Comparison of ENCODE assay signal across 19 cellular contexts in the genomic region with DNA sequence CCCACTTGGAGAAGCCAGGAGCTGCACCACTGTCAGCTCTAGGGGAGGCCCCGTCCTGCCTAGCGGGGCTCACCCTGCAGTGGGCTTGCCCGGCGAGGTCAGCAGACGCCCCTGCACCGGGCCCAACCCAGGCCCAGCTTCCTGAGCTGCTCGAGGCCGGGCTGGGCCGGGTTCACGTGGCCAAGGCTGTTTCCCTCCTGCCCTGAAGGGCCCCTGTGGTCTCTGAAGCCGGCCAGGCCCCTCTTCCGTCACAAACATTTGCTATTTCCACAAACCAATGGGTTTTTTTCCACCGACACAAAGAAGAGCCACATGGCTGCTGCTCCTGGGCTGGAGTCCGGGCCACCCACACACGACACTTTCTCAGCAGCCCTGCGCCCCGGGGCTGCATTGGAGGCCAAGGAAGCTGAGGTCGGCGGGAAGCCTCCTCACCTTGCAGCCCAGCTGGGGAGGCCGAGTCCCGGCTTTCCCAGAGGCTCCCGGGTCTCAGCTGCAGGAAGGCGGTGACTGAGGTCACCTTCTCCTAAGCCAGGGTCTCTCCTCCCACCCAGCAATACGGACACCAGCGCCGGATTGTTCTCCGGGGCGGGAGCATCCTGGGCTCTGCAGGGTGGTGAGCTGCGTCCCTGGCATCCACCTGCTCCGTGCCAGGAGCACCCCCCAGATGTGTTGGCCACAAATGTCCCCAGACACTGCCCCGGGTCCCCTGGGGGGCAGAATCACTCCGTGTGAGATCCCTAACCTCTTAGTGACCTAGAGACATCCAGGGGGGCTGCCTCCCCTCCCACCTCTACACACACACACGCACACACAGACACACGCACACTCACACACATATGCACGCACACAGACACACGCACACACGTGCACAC.
DNase-seq lines count a peak whose midpoint lies in the region; ATAC-seq, FAIRE-seq and TF ChIP-seq lines count a peak whose summit lies in the region.
"Had no signal": no experiment of that assay in that cellular context is flagged by ENCODE, and none has a peak within 500 bp of the region (broad histone marks: within the 10 kb centered on the region; RNA-seq: fewer than 3 reads in every experiment).

No MANE protein-coding gene starts in this region.

- no peak overlapping the region for H3K4me3 ChIP-seq in ascending aorta
- no peak overlapping the region for H3K4me3 ChIP-seq in kidney (ENCODE audit: low read length in 2 of 2)
- H3K4me3 ChIP-seq in spleen, result no peak overlapping the region
- H3K4me3 ChIP-seq: MG63, thoracic aorta had no signal

- H3K4me3 Mint-ChIP-seq in T-helper 1 cell treated with Interleukin-12 subunit alpha and Interleukin-12 subunit beta and Interleukin-4 antibody, amounts not matched to agents 30 μg/mL and 1 μg/mL, for 36 hours, result no peak overlapping the region
- H3K4me3 Mint-ChIP-seq: CD4-positive, CD25-positive, alpha-beta regulatory T cell; naive thymus-derived CD4-positive, alpha-beta T cell had no signal

- WGBS in spleen, 5 donors, result 58 to 68% (median 63%) methylated on average over 27 to 37 of the region's 37 CpGs

- DNase-seq in T-helper 1 cell (no peak), ascending aorta (ENCODE audit: low spot score in 2 of 2) (no peak), kidney (peak; percentile 59), spleen (peak; percentile 79), activated gamma-delta T cell (lab: John Stamatoyannopoulos, UW) (no peak)
- no peak for DNase-seq in activated CD4-positive, alpha-beta T cell treated with anti-CD3 and anti-CD28 coated beads, Interleukin-2, amount 50 U/mL, for 48 hours
- DNase-seq: activated effector memory CD4-positive, alpha-beta T cell treated with anti-CD3 and anti-CD28 coated beads, Interleukin-2, amount 50 U/mL, for 16 hours; CD4-positive, CD25-positive, alpha-beta regulatory T cell; MG63; naive thymus-derived CD4-positive, alpha-beta T cell; NCI-H2029; NCI-H526; stimulated activated CD4-positive, alpha-beta T cell treated with anti-CD3 and anti-CD28 coated beads, Interleukin-2, amount 100 ng/mL, for 48 hours had no signal

- H3K4me1 ChIP-seq in ascending aorta (peaks cover 4 to 10% of the 10 kb centered on the region in 2 donors), kidney (ENCODE audit: control insufficient read depth in 1 of 2, insufficient read depth in 1 of 2, low read depth in 1 of 2, low read length in 2 of 2) (peaks cover 4 to 6% of the 10 kb centered on the region in 2 donors), spleen (peaks cover 8 to 85% (median 40%) of the 10 kb centered on the region in 6 donors)

- H3K27ac Mint-ChIP-seq in T-helper 1 cell treated with Interleukin-12 subunit alpha and Interleukin-12 subunit beta and Interleukin-4 antibody, amounts not matched to agents 30 μg/mL and 1 μg/mL, for 36 hours, result peak overlapping the region; percentile 15

- H3K9ac ChIP-seq in kidney (ENCODE audit: low read length in 2 of 2), result no peak overlapping the region

- H3K27me3 ChIP-seq in ascending aorta, result no peaks in the 10 kb centered on the region
- no peaks in the 10 kb centered on the region for H3K27me3 ChIP-seq in spleen (replicated peaks in 1 of 7)
- H3K27me3 ChIP-seq: MG63 had no signal

- H3K4me1 Mint-ChIP-seq in T-helper 1 cell treated with Interleukin-12 subunit alpha and Interleukin-12 subunit beta and Interleukin-4 antibody, amounts not matched to agents 30 μg/mL and 1 μg/mL, for 36 hours (ENCODE audit: low read depth), result peaks cover 29% of the 10 kb centered on the region

- no peak for FAIRE-seq in kidney (lab: Jason Lieb, UNC)

- no peak for TF ChIP-seq CTCF in ascending aorta (IDR thresholded peaks at IDR 0.05)
- TF ChIP-seq CTCF in kidney (IDR thresholded peaks at IDR 0.05; ENCODE audit: borderline replicate concordance, extremely low read depth, insufficient read depth), result no peak
- no peak for TF ChIP-seq CTCF in spleen (IDR thresholded peaks at IDR 0.05 in 8 of 11, conservative IDR thresholded peaks at IDR 0.05 in 3 of 11)

- intact Hi-C loops in ascending aorta (cut with DNase I), result no loop called here
- intact Hi-C loops in kidney (cut with DNase I), result no loop called here
- intact Hi-C loops in spleen (cut with DNase I; ENCODE audit: low total_unique reads), result no loop called here

- no peak for TF ChIP-seq POLR2A in spleen (IDR thresholded peaks at IDR 0.05)

- no peaks in the 10 kb centered on the region for H3K9me3 ChIP-seq in ascending aorta
- H3K9me3 ChIP-seq in kidney (ENCODE audit: control insufficient read depth in 1 of 2, low read length in 2 of 2), result no peaks in the 10 kb centered on the region
- no peaks in the 10 kb centered on the region for H3K9me3 ChIP-seq in spleen
- H3K9me3 ChIP-seq: MG63, thoracic aorta had no signal

- H3K36me3 ChIP-seq in ascending aorta, result no peaks in the 10 kb centered on the region
- H3K36me3 ChIP-seq in kidney (ENCODE audit: control insufficient read depth in 1 of 2, insufficient read depth in 2 of 2, low read length in 2 of 2), result no peaks in the 10 kb centered on the region
- H3K36me3 ChIP-seq in spleen, result peaks cover 0 to 21% (median 0%) of the 10 kb centered on the region in 6 donors
- H3K36me3 ChIP-seq: MG63, thoracic aorta had no signal

- no peak for ATAC-seq in GM21381 (IDR thresholded peaks at IDR 0.05; ENCODE audit: unreplicated experiment)
- ATAC-seq: left colon; naive thymus-derived CD4-positive, alpha-beta T cell; SK-N-SH treated with all-trans-retinoic acid at 6 μM for 48 hours had no signal

- no peaks in the 10 kb centered on the region for H3K27me3 Mint-ChIP-seq in T-helper 1 cell treated with Interleukin-12 subunit alpha and Interleukin-12 subunit beta and Interleukin-4 antibody, amounts not matched to agents 30 μg/mL and 1 μg/mL, for 36 hours (ENCODE audit: low read depth)
- H3K27me3 Mint-ChIP-seq: CD4-positive, CD25-positive, alpha-beta regulatory T cell; naive thymus-derived CD4-positive, alpha-beta T cell had no signal

- no peaks in the 10 kb centered on the region for H3K36me3 Mint-ChIP-seq in T-helper 1 cell treated with Interleukin-12 subunit alpha and Interleukin-12 subunit beta and Interleukin-4 antibody, amounts not matched to agents 30 μg/mL and 1 μg/mL, for 36 hours (ENCODE audit: low read depth)
- H3K36me3 Mint-ChIP-seq: CD4-positive, CD25-positive, alpha-beta regulatory T cell; naive thymus-derived CD4-positive, alpha-beta T cell had no signal

- H3K27ac ChIP-seq in ascending aorta (peak overlapping the region; percentile 78 to 81), kidney (ENCODE audit: low read depth in 2 of 2, low read length in 2 of 2) (no peak overlapping the region), spleen (peak overlapping the region in 2 of 8 donors; percentile 8 to 40)
- H3K27ac ChIP-seq: 22Rv1 had no signal

- no peaks in the 10 kb centered on the region for H3K9me3 Mint-ChIP-seq in T-helper 1 cell treated with Interleukin-12 subunit alpha and Interleukin-12 subunit beta and Interleukin-4 antibody, amounts not matched to agents 30 μg/mL and 1 μg/mL, for 36 hours
- H3K9me3 Mint-ChIP-seq: CD4-positive, CD25-positive, alpha-beta regulatory T cell had no signal

Comparison
In these comparisons a context has a peak if more than half of its experiments do, and no peak if none do; other contexts are left out.
1. DNase-seq: peak in kidney (single experiment) and spleen (single experiment); none in T-helper 1 cell (0 of 5), ascending aorta (0 of 2), activated gamma-delta T cell (single experiment) and activated CD4-positive, alpha-beta T cell treated with anti-CD3 and anti-CD28 coated beads, Interleukin-2, amount 50 U/mL, for 48 hours (0 of 2).
2. H3K27ac ChIP-seq: peak in ascending aorta (2 of 2); none in kidney (0 of 2).